In genomic region chr11:60193687-60194433, GRCh38 we compare ENCODE assay signal across 8 cellular contexts. TPM values are rescaled to one million over a fixed set of nuclear protein-coding genes. Genes with fewer than 3 reads are reported as not detected.
DNase-seq lines count a peak whose midpoint lies in the region; ATAC-seq and TF ChIP-seq lines count a peak whose summit lies in the region.

No MANE protein-coding gene starts in this region.

- no peak overlapping the region for H3K4me3 ChIP-seq in choroid plexus epithelial cell (ENCODE audit: low read depth, low read length)

- DNase-seq in NCI-H2196 (lab: John Stamatoyannopoulos, UW; ENCODE audit: unreplicated experiment) (peak; percentile 34), NCI-H2196 treated with DMSO at 0.1 percent for 48 hours (lab: John Stamatoyannopoulos, UW; ENCODE audit: unreplicated experiment) (no peak), NCI-H1105 (lab: John Stamatoyannopoulos, UW) (peak; percentile 37), choroid plexus epithelial cell (ENCODE audit: low read depth) (peak; percentile 52), lung microvascular endothelial cell (ENCODE audit: low read depth in 2 of 2) (peak; percentile 72 to 80)
- DNase-seq in activated CD4-positive, CD25-positive, alpha-beta regulatory T cell (lab: John Stamatoyannopoulos, UW), result peak in 3 of 4 experiments; percentile 10 to 45 (median 22)
- DNase-seq in stimulated activated CD8-positive, alpha-beta memory T cell treated with anti-CD3 and anti-CD28 coated beads, Interleukin-4, amount 100 ng/mL, for 48 hours, result peak; percentile 85

- peak; percentile 73 for TF ChIP-seq CTCF in choroid plexus epithelial cell (conservative IDR thresholded peaks at IDR 0.05; ENCODE audit: low read depth, low read length)

- peak; percentile 93 for ATAC-seq in HG02588 (IDR thresholded peaks at IDR 0.05; ENCODE audit: unreplicated experiment)

RNA-seq across cellular contexts. Expression of gene MS4A6A, which starts 11.0 kb away (rescaled TPM):
- total RNA-seq in lung microvascular endothelial cell, result 0.22 TPM in 1 of 2 replicates, not detected in the other

RNA-seq across cellular contexts. Expression of gene MS4A4E, which starts 49.1 kb away (rescaled TPM):
- not detected in 2 replicates for total RNA-seq in lung microvascular endothelial cell
